8 cellular contexts compared by ENCODE assay signal in genomic region chr4:82428969-82429727, GRCh38. TPM values are rescaled to one million over a fixed set of nuclear protein-coding genes. Genes with fewer than 3 reads are reported as not detected.
DNase-seq lines count a peak whose midpoint lies in the region; ATAC-seq and TF ChIP-seq lines count a peak whose summit lies in the region.

No MANE protein-coding gene starts in this region.

- ATAC-seq in foreskin keratinocyte, result peak; percentile 63

- H3K9me3 ChIP-seq in MG63 (no peaks in the 10 kb centered on the region), neutrophil (no peaks in the 10 kb centered on the region)

- TF ChIP-seq CTCF in foreskin keratinocyte (conservative IDR thresholded peaks at IDR 0.05) (peak; percentile 100), neutrophil (IDR thresholded peaks at IDR 0.05) (peak; percentile 98)

- H3K27me3 ChIP-seq in MG63 (no peaks in the 10 kb centered on the region), foreskin keratinocyte (no peaks in the 10 kb centered on the region), neutrophil (no peaks in the 10 kb centered on the region)

- H3K27ac ChIP-seq in foreskin keratinocyte, result peak overlapping the region; percentile 75
- H3K27ac ChIP-seq in neutrophil, result peak overlapping the region; percentile 94

- DNase-seq in GM03348 (ENCODE audit: low spot score) (peak; percentile 98), HCEC 1CT (peak; percentile 70), MG63 (peak; percentile 82), SHP77 (lab: John Stamatoyannopoulos, UW) (peak; percentile 76 to 79), activated gamma-delta T cell treated with Interleukin-2 at 50 U/mL for 16 hours (peak; percentile 93), foreskin keratinocyte (peak; percentile 66 to 82), superior temporal gyrus (ENCODE audit: extremely low spot score) (peak; percentile 94)

- H3K4me3 ChIP-seq in MG63, result peak overlapping the region; percentile 94
- peak overlapping the region; percentile 90 to 99 for H3K4me3 ChIP-seq in neutrophil (ENCODE audit: low read depth in 1 of 2, low read length in 1 of 2)

- peaks cover 30% of the 10 kb centered on the region for H3K4me1 ChIP-seq in foreskin keratinocyte
- H3K4me1 ChIP-seq in neutrophil (ENCODE audit: control insufficient read depth in 1 of 2, insufficient read depth in 1 of 2, low read depth in 1 of 2, low read length in 1 of 2), result peaks cover 24 to 34% of the 10 kb centered on the region in 2 experiments

- H3K36me3 ChIP-seq in MG63 (peaks cover 47% of the 10 kb centered on the region), neutrophil (peaks cover 30% of the 10 kb centered on the region)

RNA-seq across cellular contexts. Expression of gene HNRNPDL, which starts 1.1 kb away (rescaled TPM):
- total RNA-seq in MG63 (2014; rRNA removed; shearing (Covaris generic); ENCODE audit: low replicate concordance), result 228 and 261 TPM in 2 replicates
- 259 and 311 TPM in 2 replicates for total RNA-seq in foreskin keratinocyte
- polyA plus RNA-seq in foreskin keratinocyte, result 239 and 308 TPM in 2 replicates

RNA-seq across cellular contexts. Expression of gene ENOPH1, which starts 1.2 kb away (rescaled TPM):
- total RNA-seq in MG63 (2014; rRNA removed; shearing (Covaris generic); ENCODE audit: low replicate concordance), result 42.7 and 55.5 TPM in 2 replicates
- total RNA-seq in foreskin keratinocyte, result 53.8 and 60.8 TPM in 2 replicates
- 37.0 and 45.1 TPM in 2 replicates for polyA plus RNA-seq in foreskin keratinocyte

RNA-seq across cellular contexts. Expression of gene HNRNPD, which starts 55.4 kb away (rescaled TPM):
- total RNA-seq in MG63 (2014; rRNA removed; shearing (Covaris generic); ENCODE audit: low replicate concordance), result 23.6 and 40.8 TPM in 2 replicates
- total RNA-seq in foreskin keratinocyte, result 181 and 221 TPM in 2 replicates
- 289 and 377 TPM in 2 replicates for polyA plus RNA-seq in foreskin keratinocyte

Comparison
In these comparisons a context has a peak if more than half of its experiments do, and no peak if none do; other contexts are left out.
1. Peak in every context shown above with its lines: DNase-seq, ATAC-seq, H3K4me3 ChIP-seq and H3K27ac ChIP-seq.